Comparison of ENCODE assay signal across 8 cellular contexts in genomic region chr19:4759388-4760284, GRCh38. TPM values are rescaled to one million over a fixed set of nuclear protein-coding genes. Genes with fewer than 3 reads are reported as not detected.
A peak's percentile ranks its signal among the peaks of the same experiment; 100 is the strongest.
DNase-seq lines count a peak whose midpoint lies in the region; ATAC-seq and TF ChIP-seq lines count a peak whose summit lies in the region.

No MANE protein-coding gene starts in this region.

- TF ChIP-seq CTCF in OCI-LY7 (conservative IDR thresholded peaks at IDR 0.05; ENCODE audit: low read length) (no peak), epithelial cell of proximal tubule (conservative IDR thresholded peaks at IDR 0.05; ENCODE audit: low read depth, low read length) (no peak)

- intact Hi-C loops in OCI-LY7 (cut with micrococcal nuclease; ENCODE audit: unreplicated experiment) = no loop called here

- H2AFZ ChIP-seq in OCI-LY7 (ENCODE audit: low read length) = no peak overlapping the region

- no peaks in the 10 kb centered on the region for H3K9me3 ChIP-seq in OCI-LY7 (ENCODE audit: low read length)

- H3K27ac ChIP-seq in OCI-LY7 (ENCODE audit: low read depth, low read length, poor library complexity, severe bottlenecking) = no peak overlapping the region

- no peaks in the 10 kb centered on the region for H3K36me3 ChIP-seq in OCI-LY7 (ENCODE audit: insufficient read depth, low read length)

- POLR2A ChIA-PET in OCI-LY7 (lab: Charles Lee) = no interaction called here

- no peaks in the 10 kb centered on the region for H3K36me3 Mint-ChIP-seq in activated T-cell treated with anti-CD3 and anti-CD28 coated beads, Interleukin-2, amount 50 U/mL, for 24 hours (ENCODE audit: low read depth)

- H3K4me1 ChIP-seq in OCI-LY7 (ENCODE audit: insufficient read depth, low read length, poor library complexity, severe bottlenecking) = peaks cover 5% of the 10 kb centered on the region

- CTCF ChIA-PET in OCI-LY7 (lab: Charles Lee; ENCODE audit: unreplicated experiment) = no interaction called here

- H4K20me1 ChIP-seq in OCI-LY7 (ENCODE audit: insufficient read depth, low read length) = no peaks in the 10 kb centered on the region

- no peaks in the 10 kb centered on the region for H3K9me3 Mint-ChIP-seq in activated T-cell treated with anti-CD3 and anti-CD28 coated beads, Interleukin-2, amount 50 U/mL, for 24 hours

- H3K4me3 ChIP-seq in OCI-LY7 (ENCODE audit: low read depth, low read length, poor library complexity, severe bottlenecking) (peak overlapping the region; percentile 30), epithelial cell of proximal tubule (ENCODE audit: low read depth, low read length) (peak overlapping the region; percentile 55)

- H3K27ac Mint-ChIP-seq in activated T-cell treated with anti-CD3 and anti-CD28 coated beads, Interleukin-2, amount 50 U/mL, for 24 hours = no peak overlapping the region

- peaks cover 58% of the 10 kb centered on the region for H3K27me3 Mint-ChIP-seq in activated T-cell treated with anti-CD3 and anti-CD28 coated beads, Interleukin-2, amount 50 U/mL, for 24 hours

- DNase-seq in GM03348 (ENCODE audit: low spot score) = peak; percentile 99
- DNase-seq in HuH-7.5 (ENCODE audit: low spot score) = peak; percentile 99
- peak; percentile 55 for DNase-seq in OCI-LY7 (ENCODE audit: low spot score)
- peak; percentile 75 for DNase-seq in activated T-cell treated with anti-CD3 and anti-CD28 coated beads, Interleukin-2, amount 50 U/mL, for 24 hours
- DNase-seq in epithelial cell of proximal tubule (ENCODE audit: low read depth) = no peak
- DNase-seq in midbrain (lab: John Stamatoyannopoulos, UW) = peak; percentile 90
- DNase-seq in stimulated activated CD8-positive, alpha-beta memory T cell treated with anti-CD3 and anti-CD28 coated beads, Interleukin-15, amount 100 ng/mL, for 24 hours (ENCODE audit: low read depth) = peak; percentile 31

- H3K9me2 ChIP-seq in OCI-LY7 (ENCODE audit: insufficient read depth, low read length) = no peaks in the 10 kb centered on the region

- peak overlapping the region; percentile 57 for H3K4me2 ChIP-seq in OCI-LY7 (ENCODE audit: low read length)

- H3K79me2 ChIP-seq in OCI-LY7 (ENCODE audit: insufficient read depth, low read depth, low read length) = no peaks in the 10 kb centered on the region

- H3K4me1 Mint-ChIP-seq in activated T-cell treated with anti-CD3 and anti-CD28 coated beads, Interleukin-2, amount 50 U/mL, for 24 hours (ENCODE audit: low read depth) = peaks cover 7% of the 10 kb centered on the region

- peak overlapping the region; percentile 59 for H3K4me3 Mint-ChIP-seq in activated T-cell treated with anti-CD3 and anti-CD28 coated beads, Interleukin-2, amount 50 U/mL, for 24 hours

- ATAC-seq in GM21423 (IDR thresholded peaks at IDR 0.05; ENCODE audit: unreplicated experiment) = no peak

- BruUV-seq in OCI-LY7 (replicated peaks; lab: Mats Ljungman, UMichigan) = no TSS peak

RNA-seq across cellular contexts. Expression of gene FEM1A, which starts 31.9 kb away (rescaled TPM):
- total RNA-seq in OCI-LY7 (2014; rRNA removed; shearing (Covaris generic)) = 11.5 and 17.5 TPM in 2 replicates
- total RNA-seq in OCI-LY7 (2022) (14.3 and 15.8 TPM in 2 replicates), epithelial cell of proximal tubule (10.4 and 16.3 TPM in 2 replicates)

RNA-seq across cellular contexts. Expression of gene DPP9, which starts 36.0 kb away (rescaled TPM):
- 25.5 and 40.2 TPM in 2 replicates for total RNA-seq in OCI-LY7 (2014; rRNA removed; shearing (Covaris generic))
- total RNA-seq in OCI-LY7 (2022) (56.7 and 63.8 TPM in 2 replicates), epithelial cell of proximal tubule (85.3 and 127 TPM in 2 replicates)
